1 cellular context compared by ENCODE assay signal in genomic region chr17:43531082-43531378, GRCh38.
TF ChIP-seq lines count a peak whose summit lies in the region.

No MANE protein-coding gene starts in this region.

TF ChIP-seq in HepG2, 621 proteins besides CTCF, POLR2A, EP300 and RAD21 (continued from another document and continues in another):
- TF ChIP-seq THRA (CRISPR knock-in tag; IDR thresholded peaks at IDR 0.05; ENCODE audit: borderline replicate concordance) (no peak), ARID2 (CRISPR knock-in tag; IDR thresholded peaks at IDR 0.05; ENCODE audit: borderline replicate concordance) (peak; percentile 7; the same call in 1 of the 2 replicates), MED8 (CRISPR knock-in tag; IDR thresholded peaks at IDR 0.05; ENCODE audit: insufficient replicate concordance) (no peak), THAP8 (CRISPR knock-in tag; IDR thresholded peaks at IDR 0.05; ENCODE audit: borderline replicate concordance) (no peak), NRL (CRISPR knock-in tag; IDR thresholded peaks at IDR 0.05; ENCODE audit: borderline replicate concordance) (no peak), ZBTB39 (CRISPR knock-in tag; IDR thresholded peaks at IDR 0.05) (peak; percentile 13; the same call in 1 of the 2 replicates), ZNF672 (CRISPR knock-in tag; IDR thresholded peaks at IDR 0.05) (no peak), ZNF451 (CRISPR knock-in tag; IDR thresholded peaks at IDR 0.05) (no peak), SPEN (CRISPR knock-in tag; IDR thresholded peaks at IDR 0.05; ENCODE audit: low read depth) (no peak), TCF7L2 (IDR thresholded peaks at IDR 0.05; ENCODE audit: low read depth, low read length) (no peak), ETV6 (CRISPR knock-in tag; conservative IDR thresholded peaks at IDR 0.05) (no peak), MED1 (CRISPR knock-in tag; IDR thresholded peaks at IDR 0.05) (no peak), ZNF639 (CRISPR knock-in tag; conservative IDR thresholded peaks at IDR 0.05) (no peak), IRF2 (CRISPR knock-in tag; IDR thresholded peaks at IDR 0.05) (no peak), HOXA7 (CRISPR knock-in tag; IDR thresholded peaks at IDR 0.05) (no peak), EEA1 (CRISPR knock-in tag; IDR thresholded peaks at IDR 0.05; ENCODE audit: borderline replicate concordance) (no peak), ZNF839 (CRISPR knock-in tag; IDR thresholded peaks at IDR 0.05; ENCODE audit: borderline replicate concordance) (no peak), ZNF326 (CRISPR knock-in tag; IDR thresholded peaks at IDR 0.05; ENCODE audit: borderline replicate concordance) (no peak), GTF3A (CRISPR knock-in tag; conservative IDR thresholded peaks at IDR 0.05) (0 out of 2 replicates have a peak, but pooled peaks have one; percentile 25), RXRB (CRISPR knock-in tag; IDR thresholded peaks at IDR 0.05; ENCODE audit: borderline replicate concordance) (no peak), PHF20 (CRISPR knock-in tag; IDR thresholded peaks at IDR 0.05) (no peak; the same call in 1 of the 2 replicates), ZNF883 (CRISPR knock-in tag; IDR thresholded peaks at IDR 0.05; ENCODE audit: not compliant biosample characterization) (no peak), NFRKB (IDR thresholded peaks at IDR 0.05) (no peak), ZNF879 (CRISPR knock-in tag; IDR thresholded peaks at IDR 0.05) (no peak), HDAC2 (CRISPR knock-in tag; IDR thresholded peaks at IDR 0.05) (0 out of 2 replicates have a peak, but pooled peaks have one; percentile 8), ZFP1 (CRISPR knock-in tag; IDR thresholded peaks at IDR 0.05) (no peak; the same call in 1 of the 2 replicates), ZNF720 (CRISPR knock-in tag; IDR thresholded peaks at IDR 0.05) (no peak), ZFP36L1 (CRISPR knock-in tag; IDR thresholded peaks at IDR 0.05) (no peak), HES4 (CRISPR knock-in tag; IDR thresholded peaks at IDR 0.05; ENCODE audit: borderline replicate concordance) (0 out of 2 replicates have a peak, but pooled peaks have one; percentile 16), SRSF9 (IDR thresholded peaks at IDR 0.05; ENCODE audit: borderline replicate concordance, insufficient read depth, low read depth, low read length, poor library complexity, severe bottlenecking) (no peak), KAT7 (CRISPR knock-in tag; IDR thresholded peaks at IDR 0.05; ENCODE audit: borderline replicate concordance) (no peak), MIXL1 (CRISPR knock-in tag; IDR thresholded peaks at IDR 0.05) (no peak; the same call in 1 of the 2 replicates), PAXIP1 (CRISPR knock-in tag; conservative IDR thresholded peaks at IDR 0.05) (peak; percentile 18), ZFX (CRISPR knock-in tag; IDR thresholded peaks at IDR 0.05; ENCODE audit: low read depth) (0 out of 2 replicates have a peak, but pooled peaks have one; percentile 53), MZF1 (CRISPR knock-in tag; IDR thresholded peaks at IDR 0.05; ENCODE audit: borderline replicate concordance) (0 out of 2 replicates have a peak, but pooled peaks have one; percentile 4), NAIF1 (CRISPR knock-in tag; IDR thresholded peaks at IDR 0.05; ENCODE audit: borderline replicate concordance) (no peak), SMARCC2 (IDR thresholded peaks at IDR 0.05) (no peak), ZKSCAN5 (CRISPR knock-in tag; IDR thresholded peaks at IDR 0.05) (no peak), PRDM10 (CRISPR knock-in tag; IDR thresholded peaks at IDR 0.05; ENCODE audit: low read depth) (peak; percentile 13; the same call in 1 of the 2 replicates), CENPT (CRISPR knock-in tag; IDR thresholded peaks at IDR 0.05; ENCODE audit: low read depth) (no peak), CHD2 (IDR thresholded peaks at IDR 0.05; ENCODE audit: low read depth, low read length) (no peak), CEBPG (CRISPR knock-in tag; IDR thresholded peaks at IDR 0.05) (no peak), REXO4 (CRISPR knock-in tag; IDR thresholded peaks at IDR 0.05; ENCODE audit: borderline replicate concordance) (no peak), ATF4 (CRISPR knock-in tag; IDR thresholded peaks at IDR 0.05) (no peak), ZNF460 (CRISPR knock-in tag; IDR thresholded peaks at IDR 0.05; ENCODE audit: borderline replicate concordance) (no peak), SETDB1 (CRISPR knock-in tag; IDR thresholded peaks at IDR 0.05; ENCODE audit: borderline replicate concordance) (no peak), BCLAF1 (IDR thresholded peaks at IDR 0.05) (no peak), ZBTB20 (CRISPR knock-in tag; IDR thresholded peaks at IDR 0.05; ENCODE audit: borderline replicate concordance, low read depth) (no peak; the same call in 1 of the 2 replicates), ATF5 (CRISPR knock-in tag; IDR thresholded peaks at IDR 0.05; ENCODE audit: low read depth) (no peak), ZNF124 (CRISPR knock-in tag; IDR thresholded peaks at IDR 0.05) (no peak), ZFY (CRISPR knock-in tag; IDR thresholded peaks at IDR 0.05) (no peak)
